ENCODE assay signal across 9 cellular contexts in genomic region chr3:51985063-51985462, GRCh38. TPM values are rescaled to one million over a fixed set of nuclear protein-coding genes. Genes with fewer than 3 reads are reported as not detected.
DNase-seq lines count a peak whose midpoint lies in the region; ATAC-seq and TF ChIP-seq lines count a peak whose summit lies in the region.
"Had no signal": no experiment of that assay in that cellular context is flagged by ENCODE, and none has a peak within 500 bp of the region (broad histone marks: within the 10 kb centered on the region; RNA-seq: fewer than 3 reads in every experiment).

No MANE protein-coding gene starts in this region.

- H3K9me3 ChIP-seq in CD4-positive, alpha-beta memory T cell (ENCODE audit: control insufficient read depth in 1 of 2, low read length in 2 of 2), result no peaks in the 10 kb centered on the region

- H3K36me3 ChIP-seq in CD4-positive, alpha-beta memory T cell (ENCODE audit: insufficient read depth, low read length), result no peaks in the 10 kb centered on the region

- ATAC-seq in HG03442 (IDR thresholded peaks at IDR 0.05; ENCODE audit: unreplicated experiment), result no peak

- H3K27ac Mint-ChIP-seq in CD4-positive, alpha-beta memory T cell, result peak overlapping the region; percentile 5 to 84 (median 70)
- H3K27ac Mint-ChIP-seq in HFFc6 (peak overlapping the region; percentile 93), brain (peak overlapping the region in 3 of 5 experiments; percentile 43 to 80 (median 68)), neural crest cell (ENCODE audit: unreplicated experiment) (no peak overlapping the region)

- intact Hi-C loops in CD4-positive, alpha-beta memory T cell (cut with micrococcal nuclease), result no loop called here

- DNase-seq in CD4-positive, alpha-beta memory T cell, result no peak
- DNase-seq in HFFc6 (no peak), neural crest cell (ENCODE audit: low read depth, low spot score) (no peak), NCI-H1436 (lab: John Stamatoyannopoulos, UW) (no peak), Kasumi-1 (lab: John Stamatoyannopoulos, UW) (no peak)
- DNase-seq: activated naive CD4-positive, alpha-beta T cell treated with anti-CD3 and anti-CD28 coated beads, Interleukin-2, amount 50 U/mL, for 16 hours; NCI-H1417 had no signal

- H3K4me1 Mint-ChIP-seq in CD4-positive, alpha-beta memory T cell, result peaks cover 7 to 29% (median 23%) of the 10 kb centered on the region in 4 donors
- peaks cover 41% of the 10 kb centered on the region for H3K4me1 Mint-ChIP-seq in HFFc6 (ENCODE audit: low read depth)
- H3K4me1 Mint-ChIP-seq in brain, result peaks cover 30% of the 10 kb centered on the region
- H3K4me1 Mint-ChIP-seq in neural crest cell, result peaks cover 35% of the 10 kb centered on the region

- no peak overlapping the region for H3K4me3 ChIP-seq in CD4-positive, alpha-beta memory T cell (ENCODE audit: low read length in 2 of 2)

- CTCF ChIA-PET in CD4-positive, alpha-beta memory T cell (lab: Charles Lee; ENCODE audit: partially characterized antibody), result interaction anchor here (4.5 kb wide), 1 partner anchor 9 kb away, joined by 29 read pairs; the partner anchor contains the start of gene RPL29

- no peaks in the 10 kb centered on the region for H3K36me3 Mint-ChIP-seq in CD4-positive, alpha-beta memory T cell
- H3K36me3 Mint-ChIP-seq in HFFc6 (ENCODE audit: low read depth), result no peaks in the 10 kb centered on the region
- no peaks in the 10 kb centered on the region for H3K36me3 Mint-ChIP-seq in brain
- H3K36me3 Mint-ChIP-seq in neural crest cell (ENCODE audit: low read depth), result peaks cover 2% of the 10 kb centered on the region

- POLR2A ChIA-PET in CD4-positive, alpha-beta memory T cell (lab: Charles Lee; ENCODE audit: partially characterized antibody), result interaction anchor here (5.3 to 8.2 kb wide), 2 partner anchors 10 to 11 kb away, joined by 59 to 65 read pairs; partner anchors contain the start of genes ABHD14A, ABHD14B and RPL29

- no peak overlapping the region for H3K27ac ChIP-seq in CD4-positive, alpha-beta memory T cell (ENCODE audit: low read depth, low read length)

- H3K27me3 ChIP-seq in CD4-positive, alpha-beta memory T cell (ENCODE audit: insufficient read depth, low read length), result no peaks in the 10 kb centered on the region

- TF ChIP-seq CTCF in HFFc6 (IDR thresholded peaks at IDR 0.05) (no peak), brain (conservative IDR thresholded peaks at IDR 0.05) (no peak), neural crest cell (conservative IDR thresholded peaks at IDR 0.05) (no peak)

- no peaks in the 10 kb centered on the region for H3K9me3 Mint-ChIP-seq in CD4-positive, alpha-beta memory T cell
- H3K9me3 Mint-ChIP-seq in HFFc6 (no peaks in the 10 kb centered on the region), brain (no peaks in the 10 kb centered on the region), neural crest cell (no peaks in the 10 kb centered on the region)

- H3K27me3 Mint-ChIP-seq in CD4-positive, alpha-beta memory T cell, result no peaks in the 10 kb centered on the region
- peaks cover 2% of the 10 kb centered on the region for H3K27me3 Mint-ChIP-seq in HFFc6 (ENCODE audit: insufficient read depth)
- H3K27me3 Mint-ChIP-seq in brain, result no peaks in the 10 kb centered on the region
- H3K27me3 Mint-ChIP-seq in neural crest cell (ENCODE audit: low read depth), result peaks cover 9% of the 10 kb centered on the region

- peak overlapping the region in 2 of 8 donors; percentile 57 to 69 for H3K4me3 Mint-ChIP-seq in CD4-positive, alpha-beta memory T cell
- H3K4me3 Mint-ChIP-seq in HFFc6 (0 out of 2 replicates have a peak overlapping the region, but pooled peaks have one; percentile 90), brain (peak overlapping the region in 3 of 5 experiments; percentile 48 to 74 (median 56)), neural crest cell (peak overlapping the region; percentile 79)

- H3K4me1 ChIP-seq in CD4-positive, alpha-beta memory T cell (ENCODE audit: insufficient read depth, low read length), result peaks cover 26% of the 10 kb centered on the region

RNA-seq across cellular contexts. Expression of gene ACY1, which starts 1.7 kb away (rescaled TPM):
- 1 to 10 TPM; 7.7 to 8.4 TPM for total RNA-seq in CD4-positive, alpha-beta memory T cell
- polyA plus RNA-seq in CD4-positive, alpha-beta memory T cell, result 10 to 100 TPM; 11.4 to 14.9 TPM
- 10 to 100 TPM; 40.0 to 49.2 (median 41.5) TPM for total RNA-seq in HFFc6 (2021; fragmentation: NEBNext Ultra II Directional; extraction: Animal tissue kit (Norgen Biotek cat#: 25700))
- polyA plus RNA-seq in brain (ENCODE audit: insufficient read depth, low read depth, low replicate concordance), result 11.5 TPM
- 29.9 and 32.5 TPM in 2 replicates for total RNA-seq in neural crest cell

RNA-seq across cellular contexts. Expression of gene ABHD14A, which starts 10.2 kb away (rescaled TPM):
- 10 to 100 TPM; 23.7 to 24.5 TPM for total RNA-seq in CD4-positive, alpha-beta memory T cell
- 100 to 1,000 TPM in 1 of 2 donors, 10 to 100 TPM in 1; 95.6 to 136 TPM for polyA plus RNA-seq in CD4-positive, alpha-beta memory T cell
- 10 to 100 TPM; 10.5 to 13.2 (median 11.0) TPM for total RNA-seq in HFFc6 (2021; fragmentation: NEBNext Ultra II Directional; extraction: Animal tissue kit (Norgen Biotek cat#: 25700))
- polyA plus RNA-seq in brain (ENCODE audit: insufficient read depth, low read depth, low replicate concordance), result 70.3 TPM
- 12.3 and 14.8 TPM in 2 replicates for total RNA-seq in neural crest cell

RNA-seq across cellular contexts. Expression of gene RPL29, which starts 10.6 kb away (rescaled TPM):
- total RNA-seq in CD4-positive, alpha-beta memory T cell, result 1,000 to 10,000 TPM; 1,263 to 1,270 TPM
- polyA plus RNA-seq in CD4-positive, alpha-beta memory T cell, result 1,000 to 10,000 TPM in 1 of 2 donors, 100 to 1,000 TPM in 1; 967 to 1,467 TPM
- total RNA-seq in HFFc6 (2021; fragmentation: NEBNext Ultra II Directional; extraction: Animal tissue kit (Norgen Biotek cat#: 25700)), result 1,000 to 10,000 TPM; 1,011 to 1,270 (median 1,111) TPM
- polyA plus RNA-seq in brain (ENCODE audit: insufficient read depth, low read depth, low replicate concordance), result 1,543 TPM
- total RNA-seq in neural crest cell, result 1,471 and 1,533 TPM in 2 replicates

RNA-seq across cellular contexts. Expression of gene ABHD14B, which starts 11.2 kb away (rescaled TPM):
- 10 to 100 TPM; 82.1 to 85.6 TPM for total RNA-seq in CD4-positive, alpha-beta memory T cell
- polyA plus RNA-seq in CD4-positive, alpha-beta memory T cell, result 100 to 1,000 TPM in 1 of 2 donors, 10 to 100 TPM in 1; 77.4 to 112 TPM
- total RNA-seq in HFFc6 (2021; fragmentation: NEBNext Ultra II Directional; extraction: Animal tissue kit (Norgen Biotek cat#: 25700)), result 10 to 100 TPM; 29.6 to 39.3 (median 33.9) TPM
- polyA plus RNA-seq in brain (ENCODE audit: insufficient read depth, low read depth, low replicate concordance), result 39.3 TPM
- 4.7 and 6.2 TPM in 2 replicates for total RNA-seq in neural crest cell

RNA-seq across cellular contexts. Expression of gene PCBP4, which starts 17.8 kb away (rescaled TPM):
- total RNA-seq in CD4-positive, alpha-beta memory T cell, result 10 to 100 TPM; 18.7 to 20.5 TPM
- 10 to 100 TPM; 13.0 to 19.4 TPM for polyA plus RNA-seq in CD4-positive, alpha-beta memory T cell
- total RNA-seq in HFFc6 (2021; fragmentation: NEBNext Ultra II Directional; extraction: Animal tissue kit (Norgen Biotek cat#: 25700)), result 100 to 1,000 TPM in 5 of 6 experiments, 10 to 100 TPM in 1; 98.6 to 128 (median 110) TPM
- 151 TPM for polyA plus RNA-seq in brain (ENCODE audit: insufficient read depth, low read depth, low replicate concordance)
- 228 and 235 TPM in 2 replicates for total RNA-seq in neural crest cell
